ENCODE assay signal across 8 cellular contexts in genomic region chr7:100101016-100101862, GRCh38. TPM values are rescaled to one million over a fixed set of nuclear protein-coding genes. Genes with fewer than 3 reads are reported as not detected.
A peak's percentile ranks its signal among the peaks of the same experiment; 100 is the strongest.
DNase-seq lines count a peak whose midpoint lies in the region; ATAC-seq and TF ChIP-seq lines count a peak whose summit lies in the region.

A gene with protein sequence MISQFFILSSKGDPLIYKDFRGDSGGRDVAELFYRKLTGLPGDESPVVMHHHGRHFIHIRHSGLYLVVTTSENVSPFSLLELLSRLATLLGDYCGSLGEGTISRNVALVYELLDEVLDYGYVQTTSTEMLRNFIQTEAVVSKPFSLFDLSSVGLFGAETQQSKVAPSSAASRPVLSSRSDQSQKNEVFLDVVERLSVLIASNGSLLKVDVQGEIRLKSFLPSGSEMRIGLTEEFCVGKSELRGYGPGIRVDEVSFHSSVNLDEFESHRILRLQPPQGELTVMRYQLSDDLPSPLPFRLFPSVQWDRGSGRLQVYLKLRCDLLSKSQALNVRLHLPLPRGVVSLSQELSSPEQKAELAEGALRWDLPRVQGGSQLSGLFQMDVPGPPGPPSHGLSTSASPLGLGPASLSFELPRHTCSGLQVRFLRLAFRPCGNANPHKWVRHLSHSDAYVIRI (plus strand): TSS chr7:100101643. CDS start chr7:100101715, 72 bp downstream.
MCM7 (minus strand) TSS chr7:100101397; CDS start chr7:100101294, 103 bp downstream.

- H3K27me3 ChIP-seq in heart right ventricle: no peaks in the 10 kb centered on the region

- TF ChIP-seq CTCF in GM13976 (IDR thresholded peaks at IDR 0.05; ENCODE audit: borderline replicate concordance, control extremely low read depth, extremely low read depth, insufficient read depth, missing control alignments): no peak
- no peak for TF ChIP-seq CTCF in heart right ventricle (IDR thresholded peaks at IDR 0.05)
- TF ChIP-seq CTCF in progenitor cell of endocrine pancreas (IDR thresholded peaks at IDR 0.05; ENCODE audit: unreplicated experiment): no peak

- peak within 1 kb of the TSS; percentile 57 to 89 (median 78) for H3K4me3 ChIP-seq in heart right ventricle

- intact Hi-C loops in T-helper 1 cell treated with Interleukin-12 subunit alpha and Interleukin-12 subunit beta and Interleukin-4 antibody, amounts not matched to agents 30 ng/mL and 1 ng/mL, for 36 hours (cut with micrococcal nuclease): loop anchor here (1.0 to 5.0 kb wide), 8 partner anchors 18 to 752 kb away; partner anchors contain the start of genes CNPY4, FBXO24, LAMTOR4 and LRCH4
- intact Hi-C loops in heart right ventricle (cut with DNase I): loop anchor here in 4 of 10 donors (1.0 to 2.0 kb wide), 3 partner anchors 18 to 52 kb away; partner anchors contain the start of genes CNPY4 (in 3 of the 4), TAF6 (in 3 of the 4) and ZSCAN21 (in 3 of the 4)

- no peaks in the 10 kb centered on the region for H3K9me3 ChIP-seq in heart right ventricle

- DNase-seq in GM13976 (ENCODE audit: low spot score) (peak; percentile 99), NCI-H146 treated with DMSO at 0.1 percent for 48 hours (lab: John Stamatoyannopoulos, UW; ENCODE audit: unreplicated experiment) (peak; percentile 96), amniotic epithelial cell (ENCODE audit: low read depth) (peak; percentile 99), heart right ventricle (peak; percentile 99), progenitor cell of endocrine pancreas (ENCODE audit: low spot score, unreplicated experiment) (peak; percentile 96), ureter (ENCODE audit: low spot score) (peak; percentile 99)

- H3K4me3 Mint-ChIP-seq in progenitor cell of endocrine pancreas (ENCODE audit: low read depth): peak within 1 kb of the TSS; percentile 93

- peaks cover 3 to 32% (median 26%) of the 10 kb centered on the region in 9 donors for H3K4me1 ChIP-seq in heart right ventricle

- peak within 1 kb of the TSS; percentile 81 to 97 (median 93) for H3K27ac ChIP-seq in heart right ventricle

- WGBS in heart right ventricle, 2 donors: 0 to 1% methylated on average over 79 to 80 of the region's 80 CpGs

- peaks cover 0 to 69% (median 43%) of the 10 kb centered on the region in 9 donors for H3K36me3 ChIP-seq in heart right ventricle

- peaks cover 28% of the 10 kb centered on the region for H3K4me1 Mint-ChIP-seq in progenitor cell of endocrine pancreas (ENCODE audit: low read depth)

- H3K9me3 Mint-ChIP-seq in progenitor cell of endocrine pancreas (ENCODE audit: low read depth): no peaks in the 10 kb centered on the region

- peak; percentile 86 for ATAC-seq in HG02870 (IDR thresholded peaks at IDR 0.05; ENCODE audit: unreplicated experiment)
- peak; percentile 94 to 97 (median 96) for ATAC-seq in heart right ventricle

- H3K27ac Mint-ChIP-seq in progenitor cell of endocrine pancreas: peak within 1 kb of the TSS; percentile 97

- in situ Hi-C loops in GM13976 (cut with MboI; ENCODE audit: low sequenced_read_pairs, unreplicated experiment): no loop called here

- peaks cover 34% of the 10 kb centered on the region for H3K36me3 Mint-ChIP-seq in progenitor cell of endocrine pancreas (ENCODE audit: insufficient read depth)

- H3K27me3 Mint-ChIP-seq in progenitor cell of endocrine pancreas: no peaks in the 10 kb centered on the region

RNA-seq across cellular contexts. Expression of the first gene that starts in this region (rescaled TPM):
- 10.7 and 12.0 TPM in 2 replicates for total RNA-seq in T-helper 1 cell treated with Interleukin-12 subunit alpha and Interleukin-12 subunit beta and Interleukin-4 antibody, amounts not matched to agents 30 ng/mL and 1 ng/mL, for 36 hours
- total RNA-seq in heart right ventricle (10 to 100 TPM in 9 of 10 donors, 1 to 10 TPM in 1; 8.4 to 14.4 (median 11.0) TPM), progenitor cell of endocrine pancreas (34.0 and 36.0 TPM in 2 replicates), ureter (19.5 TPM)
- polyA plus RNA-seq in heart right ventricle: 10 to 100 TPM; 15.9 to 20.6 TPM

RNA-seq across cellular contexts. Expression of gene MCM7, which starts in this region (rescaled TPM):
- total RNA-seq in T-helper 1 cell treated with Interleukin-12 subunit alpha and Interleukin-12 subunit beta and Interleukin-4 antibody, amounts not matched to agents 30 ng/mL and 1 ng/mL, for 36 hours: 257 and 262 TPM in 2 replicates
- total RNA-seq in heart right ventricle: 10 to 100 TPM; 11.6 to 30.4 (median 15.5) TPM
- 10 to 100 TPM; 22.7 to 25.1 TPM for polyA plus RNA-seq in heart right ventricle
- 212 and 224 TPM in 2 replicates for total RNA-seq in progenitor cell of endocrine pancreas
- 52.4 TPM for total RNA-seq in ureter

Comparison
In these comparisons a context has a peak if more than half of its experiments do, and no peak if none do; other contexts are left out.
1. Peak in every context shown above with its lines: DNase-seq, ATAC-seq, H3K4me3 ChIP-seq and H3K27ac ChIP-seq.